8 cellular contexts compared by ENCODE assay signal in genomic region chr1:15617874-15618684, GRCh38. TPM values are rescaled to one million over a fixed set of nuclear protein-coding genes. Genes with fewer than 3 reads are reported as not detected.
DNase-seq lines count a peak whose midpoint lies in the region; ATAC-seq and TF ChIP-seq lines count a peak whose summit lies in the region.

No MANE protein-coding gene starts in this region.

- H3K4me3 ChIP-seq in left ventricle myocardium inferior = peak overlapping the region; percentile 98
- H3K4me3 ChIP-seq in psoas muscle = peak overlapping the region; percentile 83

- H3K9me3 ChIP-seq in left ventricle myocardium inferior (replicated peaks) (no peaks in the 10 kb centered on the region), psoas muscle (no peaks in the 10 kb centered on the region)

- H3K4me1 ChIP-seq in left ventricle myocardium inferior (peaks cover 67% of the 10 kb centered on the region), psoas muscle (peaks cover 41% of the 10 kb centered on the region)

- ATAC-seq in GM18867 (IDR thresholded peaks at IDR 0.05; ENCODE audit: unreplicated experiment) (peak; percentile 31), HG03103 (IDR thresholded peaks at IDR 0.05; ENCODE audit: low read depth, unreplicated experiment) (peak; percentile 37), psoas muscle (peak; percentile 47 to 69 (median 58))

- DNase-seq in AG08396 (ENCODE audit: low spot score) (peak; percentile 28), NCI-H526 treated with DMSO at 0.1 percent for 48 hours (lab: John Stamatoyannopoulos, UW) (peak; percentile 30), left ventricle myocardium inferior (peak; percentile 32), psoas muscle (peak in 1 of 2 donors; percentile 39), 8988T (no peak)
- peak; percentile 46 for DNase-seq in activated naive CD8-positive, alpha-beta T cell treated with anti-CD3 and anti-CD28 coated beads for 36 hours

- WGBS in psoas muscle, 3 donors = 1% methylated on average over 18 of the region's 18 CpGs

- peak overlapping the region; percentile 92 for H3K4me3 Mint-ChIP-seq in activated naive CD8-positive, alpha-beta T cell treated with anti-CD3 and anti-CD28 coated beads for 36 hours

- no peaks in the 10 kb centered on the region for H3K36me3 ChIP-seq in left ventricle myocardium inferior
- H3K36me3 ChIP-seq in psoas muscle (ENCODE audit: insufficient read depth in 1 of 2, low read depth in 1 of 2) = no peaks in the 10 kb centered on the region

- H3K27ac Mint-ChIP-seq in activated naive CD8-positive, alpha-beta T cell treated with anti-CD3 and anti-CD28 coated beads for 36 hours = peak overlapping the region; percentile 95

- H3K27me3 ChIP-seq in left ventricle myocardium inferior (ENCODE audit: low read depth) (no peaks in the 10 kb centered on the region), psoas muscle (ENCODE audit: insufficient read depth in 3 of 3, low read length in 2 of 3) (no peaks in the 10 kb centered on the region)

- intact Hi-C loops in left ventricle myocardium inferior (cut with micrococcal nuclease) (no loop called here), psoas muscle (cut with DNase I) (loop anchor here in 1 of 2 donors (1.0 to 5.0 kb wide), 2 partner anchors 15 to 91 kb away; partner anchors contain the start of gene DNAJC16)

- H3K27me3 Mint-ChIP-seq in activated naive CD8-positive, alpha-beta T cell treated with anti-CD3 and anti-CD28 coated beads for 36 hours = no peaks in the 10 kb centered on the region

- TF ChIP-seq CTCF in left ventricle myocardium inferior (IDR thresholded peaks at IDR 0.05; ENCODE audit: borderline replicate concordance) (no peak), psoas muscle (IDR thresholded peaks at IDR 0.05) (no peak)

- peaks cover 19% of the 10 kb centered on the region for H3K36me3 Mint-ChIP-seq in activated naive CD8-positive, alpha-beta T cell treated with anti-CD3 and anti-CD28 coated beads for 36 hours

- peaks cover 45% of the 10 kb centered on the region for H3K4me1 Mint-ChIP-seq in activated naive CD8-positive, alpha-beta T cell treated with anti-CD3 and anti-CD28 coated beads for 36 hours

- no peaks in the 10 kb centered on the region for H3K9me3 Mint-ChIP-seq in activated naive CD8-positive, alpha-beta T cell treated with anti-CD3 and anti-CD28 coated beads for 36 hours

- peak overlapping the region; percentile 97 for H3K27ac ChIP-seq in left ventricle myocardium inferior (replicated peaks)
- peak overlapping the region; percentile 99 for H3K27ac ChIP-seq in psoas muscle

RNA-seq across cellular contexts. Expression of gene DDI2, which starts 0.8 kb away (rescaled TPM):
- total RNA-seq in activated naive CD8-positive, alpha-beta T cell treated with anti-CD3 and anti-CD28 coated beads for 36 hours = 10 to 100 TPM; 45.4 to 45.9 TPM
- total RNA-seq in left ventricle myocardium inferior (22.5 TPM), psoas muscle (10 to 100 TPM; 23.8 to 80.2 (median 39.5) TPM)
- 10 to 100 TPM in 2 of 3 donors, 1 to 10 TPM in 1; 4.8 to 35.4 (median 18.7) TPM for polyA plus RNA-seq in psoas muscle

RNA-seq across cellular contexts. Expression of gene AGMAT, which starts 33.2 kb away (rescaled TPM):
- 10 to 100 TPM; 25.4 to 26.2 TPM for total RNA-seq in activated naive CD8-positive, alpha-beta T cell treated with anti-CD3 and anti-CD28 coated beads for 36 hours
- not detected for total RNA-seq in left ventricle myocardium inferior
- 10 to 100 TPM in 1 of 4 donors, 1 to 10 TPM in 3; 2.6 to 12.6 (median 3.4) TPM for total RNA-seq in psoas muscle
- polyA plus RNA-seq in psoas muscle = 1 to 10 TPM; 2.6 to 8.1 (median 7.2) TPM
